In the genomic region with DNA sequence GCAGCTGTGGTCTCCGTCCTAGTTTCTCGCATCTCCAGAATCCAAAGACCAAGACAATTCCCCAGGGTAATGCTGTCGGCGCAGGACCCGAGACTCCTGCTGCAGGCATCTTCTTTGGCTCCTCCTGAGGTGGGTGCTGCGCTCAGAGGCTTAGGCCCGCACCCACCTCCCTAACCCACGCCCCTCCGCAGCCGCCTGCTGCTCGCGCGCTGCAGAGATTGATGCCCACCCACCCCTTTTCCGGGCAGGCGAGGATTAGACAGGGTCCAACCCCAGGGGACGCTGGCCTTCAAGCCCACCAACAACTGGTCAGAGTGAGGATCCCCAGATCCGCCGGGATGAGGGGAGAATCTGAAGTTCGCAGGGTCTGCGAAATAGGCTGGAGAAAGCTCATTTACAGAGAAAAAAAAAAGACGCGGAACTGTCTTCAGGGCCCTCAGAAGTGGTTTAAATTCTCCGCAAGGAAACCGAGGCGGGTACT, we compare ENCODE assay signal across 8 cellular contexts. TPM values are rescaled to one million over a fixed set of nuclear protein-coding genes. Genes with fewer than 3 reads are reported as not detected.
DNase-seq lines count a peak whose midpoint lies in the region; ATAC-seq and TF ChIP-seq lines count a peak whose summit lies in the region.

No MANE protein-coding gene starts in this region.

- H2AFZ ChIP-seq in GM23338: peak overlapping the region; percentile 94

- H3K27ac ChIP-seq in GM23338 (ENCODE audit: low read depth) (no peak overlapping the region), adrenal gland (peak overlapping the region in 4 of 5 donors; percentile 23 to 73 (median 52)), skin epidermis (peak overlapping the region in 19 of 21 experiments; percentile 37 to 84 (median 73))

- WGBS in adrenal gland, 4 donors: 8 to 22% (median 15%) methylated on average over 22 to 25 of the region's 25 CpGs

- H3K4me3 Mint-ChIP-seq in GM23338: peak overlapping the region; percentile 79

- H4K20me1 ChIP-seq in GM23338 (replicated peaks; ENCODE audit: insufficient read depth): peaks cover 4% of the 10 kb centered on the region

- H3K4me3 ChIP-seq in GM23338 (peak overlapping the region; percentile 71), adrenal gland (peak overlapping the region in 1 of 4 donors; percentile 40), iPS-18c (ENCODE audit: insufficient read depth, low read depth, low read length) (peak overlapping the region; percentile 76), skin epidermis (peak overlapping the region; percentile 9 to 39 (median 31))

- no peak overlapping the region for H3K27ac Mint-ChIP-seq in GM23338

- peaks cover 6% of the 10 kb centered on the region for H3K4me1 Mint-ChIP-seq in GM23338

- peak overlapping the region; percentile 91 for H3K4me2 ChIP-seq in GM23338

- peaks cover 5% of the 10 kb centered on the region; the same call in 2 of the 3 replicates for H3K36me3 Mint-ChIP-seq in GM23338 (ENCODE audit: low read depth)

- H3K4me1 ChIP-seq in GM23338 (ENCODE audit: insufficient read depth): peaks cover 8% of the 10 kb centered on the region
- peaks cover 0 to 9% of the 10 kb centered on the region in 2 donors for H3K4me1 ChIP-seq in adrenal gland (replicated peaks in 1 of 2)

- ATAC-seq in GM23338 (peak; percentile 68), GM21528 (IDR thresholded peaks at IDR 0.05; ENCODE audit: low FRiP score, unreplicated experiment) (no peak), GM18858 (IDR thresholded peaks at IDR 0.05; ENCODE audit: unreplicated experiment) (no peak)

- H3K36me3 ChIP-seq in GM23338 (ENCODE audit: insufficient read depth) (no peaks in the 10 kb centered on the region), adrenal gland (replicated peaks in 1 of 2) (no peaks in the 10 kb centered on the region)

- H3K79me2 ChIP-seq in GM23338 (replicated peaks; ENCODE audit: insufficient read depth): no peaks in the 10 kb centered on the region

- intact Hi-C loops in adrenal gland (cut with DNase I): no loop called here

- H3K9me3 Mint-ChIP-seq in GM23338: peaks cover 19% of the 10 kb centered on the region

- no peak for TF ChIP-seq CTCF in GM23338 (conservative IDR thresholded peaks at IDR 0.05; ENCODE audit: low read depth in 2 of 2)
- TF ChIP-seq CTCF in adrenal gland (IDR thresholded peaks at IDR 0.05): no peak

- TF ChIP-seq POLR2A in adrenal gland (IDR thresholded peaks at IDR 0.05): no peak

- no peaks in the 10 kb centered on the region for H3K9me2 ChIP-seq in GM23338 (ENCODE audit: insufficient read depth)

- H3F3A ChIP-seq in GM23338 (replicated peaks; ENCODE audit: low read depth): 0 out of 2 replicates have a peak, but pooled peaks cover 5% of the 10 kb centered on the region

- DNase-seq in GM23338 (ENCODE audit: low spot score): peak; percentile 23
- DNase-seq in adrenal gland: no peak
- DNase-seq in AML-193 (lab: John Stamatoyannopoulos, UW): no peak
- no peak for DNase-seq in stimulated activated CD4-positive, alpha-beta T cell treated with anti-CD3 and anti-CD28 coated beads, Interleukin-4, amount 100 ng/mL, for 24 hours

- H3K27me3 ChIP-seq in GM23338 (ENCODE audit: insufficient read depth): peaks cover 86% of the 10 kb centered on the region
- peaks cover 16% of the 10 kb centered on the region for H3K27me3 ChIP-seq in adrenal gland

- no peaks in the 10 kb centered on the region for H3K9me3 ChIP-seq in adrenal gland (replicated peaks in 1 of 3)
- peaks cover 2% of the 10 kb centered on the region for H3K9me3 ChIP-seq in iPS-18c (ENCODE audit: control insufficient read depth, insufficient read depth, low read length)

- H3K27me3 Mint-ChIP-seq in GM23338 (ENCODE audit: insufficient read depth, low read depth, poor library complexity): peaks cover 49% of the 10 kb centered on the region

TF ChIP-seq in GM23338, 12 proteins besides CTCF, POLR2A, EP300 and RAD21:
- TF ChIP-seq CREB1 (CRISPR knock-in tag; IDR thresholded peaks at IDR 0.05; ENCODE audit: low read depth) (no peak), EZH2 (IDR thresholded peaks at IDR 0.05; ENCODE audit: low read depth, unreplicated experiment) (no peak), STAT1 (IDR thresholded peaks at IDR 0.05; ENCODE audit: unreplicated experiment) (no peak), POLR2AphosphoS5 (IDR thresholded peaks at IDR 0.05; ENCODE audit: low read depth) (no peak)

RNA-seq across cellular contexts. Expression of a gene that starts 27.9 kb away (rescaled TPM):
- 0.04 TPM in 1 of 2 replicates, not detected in the other for total RNA-seq in GM23338 (2014; rRNA removed; shearing (Covaris generic))
- polyA plus RNA-seq in GM23338 (2016; fragmentation: Nextera tagmentation; extraction: Ambion mirVana) (0.19 TPM in 1 of 2 replicates, not detected in the other), adrenal gland (10 to 100 TPM in 2 of 3 donors, 1 to 10 TPM in 1; 8.0 to 10.9 (median 10.1) TPM)
- 10 to 100 TPM; 14.4 to 37.3 (median 23.0) TPM for total RNA-seq in adrenal gland

Comparison
In these comparisons a context has a peak if more than half of its experiments do, and no peak if none do; other contexts are left out.
1. RNA of a gene that starts 27.9 kb away (total RNA-seq): 14.4 to 37.3 TPM in adrenal gland; 0.04 TPM in GM23338; every median in the first group is over 10 times any median in the second.